In genomic region chr5:166377756-166378155, GRCh38 we compare ENCODE assay signal across 16 cellular contexts.
DNase-seq lines count a peak whose midpoint lies in the region; ATAC-seq, FAIRE-seq and TF ChIP-seq lines count a peak whose summit lies in the region.
"Had no signal": no experiment of that assay in that cellular context is flagged by ENCODE, and none has a peak within 500 bp of the region (broad histone marks: within the 10 kb centered on the region; RNA-seq: fewer than 3 reads in every experiment).

No MANE protein-coding gene starts in this region.

- CTCF ChIA-PET in H1 (lab: Charles Lee; ENCODE audit: partially characterized antibody), result interaction anchor here (1.3 kb wide), 1 partner anchor 23 kb away, joined by 3 read pairs; no protein-coding TSS in a partner anchor

- no peak overlapping the region for H2BK120ac ChIP-seq in H1 (replicated peaks; ENCODE audit: low read depth, low read length)

- no peak overlapping the region for H4K8ac ChIP-seq in H1 (ENCODE audit: extremely low read depth, insufficient read depth, low read length)

- no peak overlapping the region for H3K4me2 ChIP-seq in H1 (ENCODE audit: insufficient read depth in 1 of 2, low read depth in 2 of 2, low read length in 2 of 2)
- H3K4me2 ChIP-seq: BLaER1 treated with 17β-estradiol and CSF1 and Interleukin-3, amounts not matched to agents 10 nM and 100 nM had no signal

- H4K5ac ChIP-seq in H1 (ENCODE audit: insufficient read length, low read depth, low read length), result no peak overlapping the region

- no peak overlapping the region for H4K91ac ChIP-seq in H1 (replicated peaks; ENCODE audit: insufficient read length, low read length)

- TF ChIP-seq POLR2A in H1 (IDR thresholded peaks at IDR 0.05; ENCODE audit: control extremely low read depth in 1 of 2, low read depth in 2 of 2, low read length in 2 of 2) (no peak), right lobe of liver (IDR thresholded peaks at IDR 0.05) (no peak)

- no peak overlapping the region for H2AFZ ChIP-seq in H1 (ENCODE audit: low read length)

- TF ChIP-seq CTCF in H1 (IDR thresholded peaks at IDR 0.05; ENCODE audit: control extremely low read depth in 1 of 3, insufficient read depth in 1 of 3, low read depth in 1 of 3, low read length in 3 of 3) (no peak), neural crest cell (conservative IDR thresholded peaks at IDR 0.05) (no peak), right lobe of liver (IDR thresholded peaks at IDR 0.05) (no peak)

- no peak overlapping the region for H3K4ac ChIP-seq in H1 (replicated peaks; ENCODE audit: insufficient read length, low read depth, low read length)

- 0 out of 2 replicates have a peak overlapping the region, but pooled peaks have one; percentile 48 for H2BK15ac ChIP-seq in H1 (ENCODE audit: low read length)

- no peaks in the 10 kb centered on the region for H4K20me1 ChIP-seq in H1 (replicated peaks in 1 of 2; ENCODE audit: control insufficient read depth in 1 of 2, insufficient read depth in 2 of 2, low read length in 2 of 2)
- H4K20me1 ChIP-seq: BLaER1 treated with 17β-estradiol and CSF1 and Interleukin-3, amounts not matched to agents 10 nM and 100 nM had no signal

- no peaks in the 10 kb centered on the region for H3K36me3 ChIP-seq in H1 (ENCODE audit: control insufficient read depth in 2 of 4, insufficient read depth in 4 of 4, low read length in 3 of 4)
- no peaks in the 10 kb centered on the region for H3K36me3 ChIP-seq in right lobe of liver
- H3K36me3 ChIP-seq: BLaER1 treated with 17β-estradiol and CSF1 and Interleukin-3, amounts not matched to agents 10 nM and 100 nM had no signal

- no peaks in the 10 kb centered on the region for H3K79me1 ChIP-seq in H1 (ENCODE audit: low read depth, low read length)

- no peak for TF ChIP-seq EP300 in H1 (IDR thresholded peaks at IDR 0.05; ENCODE audit: borderline replicate concordance in 1 of 2, low read depth in 2 of 2, low read length in 2 of 2)

- H3K79me2 ChIP-seq in H1 (ENCODE audit: control insufficient read depth in 1 of 2, insufficient read depth in 2 of 2, low read length in 2 of 2), result no peaks in the 10 kb centered on the region

- no peaks in the 10 kb centered on the region for H3K27me3 Mint-ChIP-seq in neural crest cell (ENCODE audit: low read depth)
- H3K27me3 Mint-ChIP-seq: CD4-positive, CD25-positive, alpha-beta regulatory T cell had no signal

- no peak overlapping the region for H2BK5ac ChIP-seq in H1 (ENCODE audit: low read depth, low read length)

- no peak overlapping the region for H3K56ac ChIP-seq in H1 (replicated peaks; ENCODE audit: insufficient read length, low read depth, low read length)

- POLR2A ChIA-PET in H1 (lab: Charles Lee; ENCODE audit: partially characterized antibody), result no interaction called here

- no peaks in the 10 kb centered on the region for H3K9me3 Mint-ChIP-seq in neural crest cell

- H2BK20ac ChIP-seq in H1 (ENCODE audit: low read length), result no peak overlapping the region

- peaks cover 5% of the 10 kb centered on the region for H3K36me3 Mint-ChIP-seq in neural crest cell (ENCODE audit: low read depth)
- H3K36me3 Mint-ChIP-seq: CD4-positive, CD25-positive, alpha-beta regulatory T cell had no signal

- TF ChIP-seq RAD21 in H1 (IDR thresholded peaks at IDR 0.05 in 1 of 2, conservative IDR thresholded peaks at IDR 0.05 in 1 of 2; ENCODE audit: low read depth in 2 of 2, low read length in 2 of 2), result no peak

- H3K27me3 ChIP-seq in H1 (replicated peaks in 1 of 4; ENCODE audit: control insufficient read depth in 3 of 4, extremely low read depth in 1 of 4, insufficient read depth in 3 of 4, low read length in 3 of 4) (no peaks in the 10 kb centered on the region), right lobe of liver (no peaks in the 10 kb centered on the region)
- H3K27me3 ChIP-seq: BLaER1 treated with 17β-estradiol and CSF1 and Interleukin-3, amounts not matched to agents 10 nM and 100 nM had no signal

- H3K9ac ChIP-seq in H1 (replicated peaks in 1 of 4; ENCODE audit: extremely low read depth in 1 of 4, low read depth in 3 of 4, low read length in 3 of 4), result no peak overlapping the region
- H3K9ac ChIP-seq: BLaER1 treated with 17β-estradiol and CSF1 and Interleukin-3, amounts not matched to agents 10 nM and 100 nM had no signal

- intact Hi-C loops in left ventricle myocardium superior (cut with micrococcal nuclease) (no loop called here), right lobe of liver (cut with DNase I) (no loop called here)

- H3K4me3 ChIP-seq in H1 (ENCODE audit: extremely low read depth in 1 of 4, insufficient read depth in 2 of 4, low read depth in 3 of 4, low read length in 4 of 4), result no peak overlapping the region
- no peak overlapping the region for H3K4me3 ChIP-seq in right lobe of liver
- H3K4me3 ChIP-seq: BLaER1 treated with 17β-estradiol and CSF1 and Interleukin-3, amounts not matched to agents 10 nM and 100 nM; GM12878 had no signal

- no peak overlapping the region for H2BK12ac ChIP-seq in H1 (ENCODE audit: low read depth, low read length)

- no peak overlapping the region for H2AK5ac ChIP-seq in H1 (ENCODE audit: low read depth, low read length)

- H3K23me2 ChIP-seq in H1 (ENCODE audit: low read depth, low read length), result no peaks in the 10 kb centered on the region

- no peak overlapping the region for H3K23ac ChIP-seq in H1 (ENCODE audit: insufficient read length)

- ATAC-seq in left ventricle myocardium superior (no peak), right lobe of liver (no peak)
- ATAC-seq: GM12878 had no signal

- WGBS in H1 (ENCODE audit: extremely low coverage in 1 of 2, insufficient coverage in 1 of 2, insufficient read length in 1 of 2, insufficient replicate concordance in 2 of 2, low coverage in 1 of 2, low lambda C conversion rate in 2 of 2, missing lambda C conversion rate in 1 of 2), 2 experiments, result 93% methylated on average over 6 of the region's 6 CpGs; no CpG with 5 or more reads in 1 of the 2 experiments
- 70% methylated on average over 6 of the region's 6 CpGs for WGBS in right lobe of liver (ENCODE audit: insufficient coverage, low coverage, low lambda C conversion rate, missing lambda C conversion rate)

- peak; percentile 6 for DNase-seq in NCI-H2029 (lab: John Stamatoyannopoulos, UW)
- no peak for DNase-seq in NCI-H2029 treated with DMSO at 0.1 percent for 48 hours (lab: John Stamatoyannopoulos, UW)
- DNase-seq in M059J (ENCODE audit: low read depth), result peak; percentile 3
- no peak for DNase-seq in H1 (ENCODE audit: low read depth in 1 of 2, low spot score in 2 of 2)
- no peak for DNase-seq in neural crest cell (ENCODE audit: low read depth, low spot score)
- no peak for DNase-seq in activated naive CD4-positive, alpha-beta T cell (lab: John Stamatoyannopoulos, UW)
- no peak for DNase-seq in left ventricle myocardium superior
- no peak for DNase-seq in right lobe of liver
- DNase-seq: AML-193; CD4-positive, CD25-positive, alpha-beta regulatory T cell; DMS53; H7 had no signal

- H3K4me1 Mint-ChIP-seq in neural crest cell, result peaks cover 8% of the 10 kb centered on the region
- H3K4me1 Mint-ChIP-seq: CD4-positive, CD25-positive, alpha-beta regulatory T cell had no signal

- H3K4me1 ChIP-seq in H1 (replicated peaks in 1 of 4; ENCODE audit: control insufficient read depth in 3 of 4, insufficient read depth in 4 of 4, low read length in 3 of 4) (peaks cover 0 to 2% (median 0%) of the 10 kb centered on the region in 4 experiments; a peak in 1 of 7 replicates), right lobe of liver (no peaks in the 10 kb centered on the region)
- H3K4me1 ChIP-seq: BLaER1 treated with 17β-estradiol and CSF1 and Interleukin-3, amounts not matched to agents 10 nM and 100 nM had no signal

- peak overlapping the region; percentile 43 for H3K27ac Mint-ChIP-seq in neural crest cell (ENCODE audit: unreplicated experiment)
- H3K27ac Mint-ChIP-seq: CD4-positive, CD25-positive, alpha-beta regulatory T cell had no signal

- no peak overlapping the region for H3K14ac ChIP-seq in H1 (ENCODE audit: insufficient read length)

- no peak overlapping the region for H3K27ac ChIP-seq in H1 (ENCODE audit: low read depth, low read length)
- H3K27ac ChIP-seq in right lobe of liver, result no peak overlapping the region
- H3K27ac ChIP-seq: 22Rv1; BLaER1 treated with 17β-estradiol and CSF1 and Interleukin-3, amounts not matched to agents 10 nM and 100 nM had no signal

- no peak overlapping the region for H3K4me3 Mint-ChIP-seq in neural crest cell

- H3K18ac ChIP-seq in H1 (ENCODE audit: extremely low read depth, low read length), result no peak overlapping the region

- H3K9me3 ChIP-seq in H1 (ENCODE audit: insufficient read depth in 2 of 2, low read depth in 1 of 2, low read length in 1 of 2) (no peaks in the 10 kb centered on the region), right lobe of liver (no peaks in the 10 kb centered on the region)

- FAIRE-seq in H1 (lab: Jason Lieb, UNC), result no peak
- FAIRE-seq: GM12878, GM18507 had no signal

TF ChIP-seq in H1, 55 proteins besides CTCF, POLR2A, EP300 and RAD21 (continues in another document):
- TF ChIP-seq EZH2 (IDR thresholded peaks at IDR 0.05; ENCODE audit: low read depth, low read length, severe bottlenecking) (no peak), RXRA (IDR thresholded peaks at IDR 0.05; ENCODE audit: insufficient read depth, low read depth, low read length) (no peak), GABPA (IDR thresholded peaks at IDR 0.05; ENCODE audit: borderline replicate concordance, insufficient read depth, low read length) (no peak), RFX5 (IDR thresholded peaks at IDR 0.05; ENCODE audit: borderline replicate concordance, low read depth, low read length) (no peak), POLR2AphosphoS5 (IDR thresholded peaks at IDR 0.05; ENCODE audit: low read depth, low read length) (no peak), E2F6 (IDR thresholded peaks at IDR 0.05) (no peak), RNF2 (IDR thresholded peaks at IDR 0.05; ENCODE audit: borderline replicate concordance, low read depth, low read length, missing control alignments, poor library complexity, severe bottlenecking) (no peak), HDAC2 (IDR thresholded peaks at IDR 0.05; ENCODE audit: borderline replicate concordance in 1 of 2, low read depth in 2 of 2, low read length in 2 of 2) (no peak), TAF1 (IDR thresholded peaks at IDR 0.05; ENCODE audit: low read depth, low read length) (no peak), JUND (IDR thresholded peaks at IDR 0.05; ENCODE audit: low read length) (no peak), SIX5 (IDR thresholded peaks at IDR 0.05; ENCODE audit: low read depth, low read length) (no peak)

Comparison
In these comparisons a context has a peak if more than half of its experiments do, and no peak if none do; other contexts are left out.
1. DNase-seq: peak in NCI-H2029 (single experiment) and M059J (single experiment); none in NCI-H2029 treated with DMSO at 0.1 percent for 48 hours (single experiment), H1 (0 of 2), neural crest cell (single experiment), activated naive CD4-positive, alpha-beta T cell (0 of 4), left ventricle myocardium superior (single experiment) and right lobe of liver (0 of 3).